ENCODE assay signal across 1 cellular context in the genomic region with DNA sequence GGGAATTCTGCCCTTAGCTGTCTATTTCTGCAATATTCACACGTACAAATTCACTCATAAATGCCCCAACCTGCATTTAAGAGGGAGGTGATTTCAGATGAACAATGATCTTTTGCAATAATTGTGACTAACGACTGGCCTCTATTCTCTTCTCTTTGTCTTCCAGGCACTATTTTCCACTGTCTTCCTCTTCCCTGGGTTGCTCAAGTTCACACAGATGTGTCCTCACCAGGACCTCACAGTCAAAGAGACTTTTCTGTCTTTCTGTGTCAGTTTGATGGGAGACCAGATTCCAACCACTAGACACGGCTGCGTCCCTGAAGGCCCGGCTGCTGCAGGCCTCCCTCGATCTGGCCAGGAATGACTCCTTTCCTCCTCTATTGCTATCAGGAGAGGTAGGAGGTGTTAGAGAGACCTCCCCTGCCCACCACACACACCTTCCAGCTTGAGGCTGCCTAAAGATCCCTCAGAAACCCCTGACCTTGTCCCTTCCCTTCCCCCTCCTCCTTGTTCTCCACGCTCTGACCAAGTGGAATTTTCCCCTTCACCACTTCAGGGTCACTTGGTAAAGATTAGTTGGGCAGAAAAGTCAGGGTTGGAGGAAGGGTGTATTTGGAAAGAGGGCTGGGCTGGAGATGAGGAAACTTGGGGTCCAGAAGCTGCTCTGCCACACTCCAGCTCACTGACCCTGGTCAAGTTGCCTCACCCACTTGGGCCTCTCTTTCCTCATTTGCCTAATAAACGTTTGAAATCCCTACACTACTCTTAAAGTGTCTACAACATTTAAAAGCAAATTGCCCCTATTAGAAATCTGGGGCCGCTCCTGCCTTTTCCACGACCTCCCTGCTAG.
TF ChIP-seq lines count a peak whose summit lies in the region.

No MANE protein-coding gene starts in this region.

TF ChIP-seq in H1, 55 proteins besides CTCF, POLR2A, EP300 and RAD21:
- TF ChIP-seq KDM1A (IDR thresholded peaks at IDR 0.05; ENCODE audit: borderline replicate concordance, low read length): no peak
- TF ChIP-seq, protein P1, sequence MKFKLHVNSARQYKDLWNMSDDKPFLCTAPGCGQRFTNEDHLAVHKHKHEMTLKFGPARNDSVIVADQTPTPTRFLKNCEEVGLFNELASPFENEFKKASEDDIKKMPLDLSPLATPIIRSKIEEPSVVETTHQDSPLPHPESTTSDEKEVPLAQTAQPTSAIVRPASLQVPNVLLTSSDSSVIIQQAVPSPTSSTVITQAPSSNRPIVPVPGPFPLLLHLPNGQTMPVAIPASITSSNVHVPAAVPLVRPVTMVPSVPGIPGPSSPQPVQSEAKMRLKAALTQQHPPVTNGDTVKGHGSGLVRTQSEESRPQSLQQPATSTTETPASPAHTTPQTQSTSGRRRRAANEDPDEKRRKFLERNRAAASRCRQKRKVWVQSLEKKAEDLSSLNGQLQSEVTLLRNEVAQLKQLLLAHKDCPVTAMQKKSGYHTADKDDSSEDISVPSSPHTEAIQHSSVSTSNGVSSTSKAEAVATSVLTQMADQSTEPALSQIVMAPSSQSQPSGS (IDR thresholded peaks at IDR 0.05; ENCODE audit: low read length): no peak
- no peak for TF ChIP-seq SP2 (IDR thresholded peaks at IDR 0.05; ENCODE audit: low read length)
